19 cellular contexts compared by ENCODE assay signal in genomic region chr12:15485466-15485865, GRCh38.
"Had no signal": no experiment of that assay in that cellular context is flagged by ENCODE, and none has a peak within 500 bp of the region (broad histone marks: within the 10 kb centered on the region; RNA-seq: fewer than 3 reads in every experiment).

No MANE protein-coding gene starts in this region.

- H3K27me3 ChIP-seq: dorsolateral prefrontal cortex, esophagus muscularis mucosa, gastrocnemius medialis had no signal

- H3K4me3 ChIP-seq: coronary artery, dorsolateral prefrontal cortex, esophagus muscularis mucosa, gastrocnemius medialis, heart right ventricle, left lung, lower lobe of right lung, mucosa of descending colon had no signal

- H3K9me3 ChIP-seq: esophagus muscularis mucosa, gastrocnemius medialis, heart right ventricle, left lung, lower lobe of right lung, mucosa of descending colon had no signal

- H3K4me1 ChIP-seq: esophagus muscularis mucosa, gastrocnemius medialis, heart right ventricle, left lung, lower lobe of right lung had no signal

- ATAC-seq: gastrocnemius medialis, heart right ventricle, left cardiac atrium, left lung, left ventricle myocardium superior, lower lobe of right lung, mucosa of descending colon had no signal

- DNase-seq: dermis blood vessel endothelial cell; dorsolateral prefrontal cortex; effector CD4-positive, alpha-beta T cell; effector memory CD4-positive, alpha-beta T cell; foreskin fibroblast; foreskin melanocyte; gastrocnemius medialis; glutamatergic neuron; head of caudate nucleus; heart right ventricle; hippocampal formation; left cardiac atrium; left lung; left ventricle myocardium superior; lower lobe of right lung; mesenchymal stem cell; mucosa of descending colon had no signal

- H3K36me3 ChIP-seq: esophagus muscularis mucosa, gastrocnemius medialis, heart right ventricle, left lung, lower lobe of right lung had no signal

- H3K27ac ChIP-seq: coronary artery, dorsolateral prefrontal cortex, esophagus muscularis mucosa, gastrocnemius medialis, heart right ventricle, left lung, lower lobe of right lung had no signal
